ENCODE assay signal across 29 cellular contexts in the genomic region with DNA sequence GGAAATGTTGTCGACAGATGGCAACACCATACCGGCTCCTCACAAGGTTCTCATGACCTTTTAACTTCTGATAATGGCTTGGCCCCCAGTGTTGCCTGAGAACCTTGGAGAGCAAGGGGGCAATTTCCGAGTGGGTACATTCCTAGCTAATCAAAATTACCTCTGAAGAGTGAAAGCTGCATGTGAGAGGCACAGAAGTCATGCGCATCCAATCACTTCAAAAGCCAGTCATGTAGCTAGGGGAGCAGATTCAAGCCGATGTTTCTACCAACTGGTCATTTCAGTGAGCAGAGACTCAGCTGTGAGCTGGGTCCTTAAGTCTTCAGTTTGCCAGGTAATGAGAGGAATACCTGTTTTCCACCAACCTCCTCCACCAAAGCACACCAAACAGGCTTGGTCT.
"Had no signal": no experiment of that assay in that cellular context is flagged by ENCODE, and none has a peak within 500 bp of the region (broad histone marks: within the 10 kb centered on the region; RNA-seq: fewer than 3 reads in every experiment).

No MANE protein-coding gene starts in this region.

- H3K36me3 Mint-ChIP-seq: naive thymus-derived CD4-positive, alpha-beta T cell; natural killer cell; stimulated activated effector memory CD8-positive, alpha-beta T cell treated with anti-CD3 and anti-CD28 coated beads, Interleukin-12 subunit alpha, Interleukin-12 subunit beta, amount 100 ng/mL, for 72 hours had no signal

- H3K27me3 ChIP-seq: ovary, right lobe of liver, sigmoid colon, testis, tibial nerve, upper lobe of left lung, vagina had no signal

- H3K4me1 Mint-ChIP-seq: stimulated activated naive CD8-positive, alpha-beta T cell treated with anti-CD3 and anti-CD28 coated beads, Interleukin-15, amount 100 ng/mL, for 72 hours had no signal

- H3K27ac Mint-ChIP-seq: naive thymus-derived CD4-positive, alpha-beta T cell; natural killer cell; neural progenitor cell; progenitor cell of endocrine pancreas; stimulated activated effector memory CD8-positive, alpha-beta T cell treated with anti-CD3 and anti-CD28 coated beads, Interleukin-12 subunit alpha, Interleukin-12 subunit beta, amount 100 ng/mL, for 72 hours had no signal

- H3K9ac ChIP-seq: neural progenitor cell, parathyroid adenoma had no signal

- H3K79me2 ChIP-seq: parathyroid adenoma had no signal

- H2AFZ ChIP-seq: neural progenitor cell, parathyroid adenoma had no signal

- ATAC-seq: naive thymus-derived CD4-positive, alpha-beta T cell; psoas muscle; right cardiac atrium; right lobe of liver; stimulated activated effector memory CD8-positive, alpha-beta T cell treated with anti-CD3 and anti-CD28 coated beads, Interleukin-12 subunit alpha, Interleukin-12 subunit beta, amount 100 ng/mL, for 72 hours; stimulated activated naive CD8-positive, alpha-beta T cell treated with anti-CD3 and anti-CD28 coated beads, Interleukin-15, amount 100 ng/mL, for 72 hours; stimulated activated naive CD8-positive, alpha-beta T cell treated with anti-CD3 and anti-CD28 coated beads, Interleukin-15, Interleukin-2, amounts not matched to agents 100 U/mL and 50 U/mL, for 24 hours had no signal

- H3K4me1 ChIP-seq: parathyroid adenoma, psoas muscle, suprapubic skin, vagina had no signal

- H3K4me2 ChIP-seq: neural progenitor cell had no signal

- H3K9me3 ChIP-seq: ovary, psoas muscle, right lobe of liver, sigmoid colon, suprapubic skin, testis, tibial nerve, upper lobe of left lung, vagina had no signal

- H3K4me3 Mint-ChIP-seq: naive thymus-derived CD4-positive, alpha-beta T cell; natural killer cell; nephron; neural progenitor cell; stimulated activated effector memory CD8-positive, alpha-beta T cell treated with anti-CD3 and anti-CD28 coated beads, Interleukin-12 subunit alpha, Interleukin-12 subunit beta, amount 100 ng/mL, for 72 hours; stimulated activated naive CD8-positive, alpha-beta T cell treated with anti-CD3 and anti-CD28 coated beads, Interleukin-15, amount 100 ng/mL, for 72 hours had no signal

- H3K36me3 ChIP-seq: neural progenitor cell, ovary, right lobe of liver, sigmoid colon, suprapubic skin, tibial nerve, upper lobe of left lung, vagina had no signal

- DNase-seq: naive thymus-derived CD4-positive, alpha-beta T cell; natural killer cell; occipital lobe; ovary; posterior cingulate gyrus; psoas muscle; right cardiac atrium; right lobe of liver; sigmoid colon; small intestine; stimulated activated CD4-positive, alpha-beta T cell treated with anti-CD3 and anti-CD28 coated beads, Interleukin-15, amount 100 ng/mL, for 24 hours; stimulated activated CD4-positive, alpha-beta T cell treated with anti-CD3 and anti-CD28 coated beads, Interleukin-2, amount 100 ng/mL, for 24 hours; stimulated activated CD4-positive, alpha-beta T cell treated with anti-CD3 and anti-CD28 coated beads, Interleukin-2, amount 100 ng/mL, for 48 hours; stimulated activated CD4-positive, alpha-beta T cell treated with anti-CD3 and anti-CD28 coated beads, Interleukin-4, amount 100 ng/mL, for 24 hours; stimulated activated naive CD4-positive, alpha-beta T cell; stimulated activated naive CD8-positive, alpha-beta T cell treated with anti-CD3 and anti-CD28 coated beads, Interleukin-15, amount 100 ng/mL, for 72 hours; stimulated activated naive CD8-positive, alpha-beta T cell treated with anti-CD3 and anti-CD28 coated beads, Interleukin-15, Interleukin-2, amounts not matched to agents 100 U/mL and 50 U/mL, for 24 hours; substantia nigra; testis; trophoblast cell; upper lobe of left lung had no signal

- H3K9me3 Mint-ChIP-seq: natural killer cell; stimulated activated effector memory CD8-positive, alpha-beta T cell treated with anti-CD3 and anti-CD28 coated beads, Interleukin-12 subunit alpha, Interleukin-12 subunit beta, amount 100 ng/mL, for 72 hours; stimulated activated naive CD8-positive, alpha-beta T cell treated with anti-CD3 and anti-CD28 coated beads, Interleukin-15, amount 100 ng/mL, for 72 hours had no signal

- H3K27ac ChIP-seq: neural progenitor cell, ovary, parathyroid adenoma, psoas muscle, right lobe of liver, sigmoid colon, suprapubic skin, testis, tibial nerve, upper lobe of left lung, vagina had no signal

- H3K4me3 ChIP-seq: neural progenitor cell, ovary, psoas muscle, right lobe of liver, sigmoid colon, suprapubic skin, testis, tibial nerve, upper lobe of left lung, vagina had no signal
